8 cellular contexts compared by ENCODE assay signal in genomic region chr16:1342526-1343427, GRCh38. TPM values are rescaled to one million over a fixed set of nuclear protein-coding genes. Genes with fewer than 3 reads are reported as not detected.
DNase-seq lines count a peak whose midpoint lies in the region; ATAC-seq and TF ChIP-seq lines count a peak whose summit lies in the region.

No MANE protein-coding gene starts in this region.

- ATAC-seq in HG02852 (IDR thresholded peaks at IDR 0.05; ENCODE audit: unreplicated experiment) (peak; percentile 87), heart right ventricle (peak; percentile 89 to 96 (median 94)), psoas muscle (peak; percentile 96 to 98 (median 97))

- H3K27ac ChIP-seq in heart right ventricle (no peak overlapping the region), psoas muscle (no peak overlapping the region), vagina (no peak overlapping the region)

- H3K27me3 ChIP-seq in heart right ventricle: no peaks in the 10 kb centered on the region
- no peaks in the 10 kb centered on the region for H3K27me3 ChIP-seq in psoas muscle (ENCODE audit: insufficient read depth in 3 of 3, low read length in 2 of 3)
- H3K27me3 ChIP-seq in vagina: no peaks in the 10 kb centered on the region

- H3K9me3 Mint-ChIP-seq in activated naive CD8-positive, alpha-beta T cell (ENCODE audit: low read depth): no peaks in the 10 kb centered on the region

- DNase-seq in GM13976 (ENCODE audit: low spot score): peak; percentile 100
- peak; percentile 93 to 99 (median 97) for DNase-seq in NCI-H1417 (lab: John Stamatoyannopoulos, UW)
- peak; percentile 99 for DNase-seq in SKM-1 treated with dmso at 0.1 percent for 144 hours (lab: John Stamatoyannopoulos, UW; ENCODE audit: unreplicated experiment)
- DNase-seq in heart right ventricle: peak; percentile 89
- peak; percentile 93 to 98 for DNase-seq in psoas muscle
- DNase-seq in vagina (ENCODE audit: extremely low spot score in 2 of 2): peak; percentile 92 to 98

- no peaks in the 10 kb centered on the region for H3K9me3 ChIP-seq in heart right ventricle
- H3K9me3 ChIP-seq in psoas muscle: no peaks in the 10 kb centered on the region
- H3K9me3 ChIP-seq in vagina: no peaks in the 10 kb centered on the region

- intact Hi-C loops in heart right ventricle (cut with DNase I): loop anchor here in 1 of 10 donors (10.0 kb wide), 1 partner anchor 62 kb away; no protein-coding TSS in a partner anchor
- intact Hi-C loops in psoas muscle (cut with DNase I): no loop called here
- intact Hi-C loops in vagina (cut with DNase I): no loop called here

- H3K27ac Mint-ChIP-seq in activated naive CD8-positive, alpha-beta T cell: peak overlapping the region; percentile 25

- in situ Hi-C loops in GM13976 (cut with MboI; ENCODE audit: low sequenced_read_pairs, unreplicated experiment): no loop called here

- H3K4me3 Mint-ChIP-seq in activated naive CD8-positive, alpha-beta T cell: peak overlapping the region; percentile 36

- H3K4me3 ChIP-seq in heart right ventricle: peak overlapping the region in 8 of 10 donors; percentile 6 to 44 (median 36)
- peak overlapping the region; percentile 55 for H3K4me3 ChIP-seq in psoas muscle
- peak overlapping the region; percentile 13 to 19 for H3K4me3 ChIP-seq in vagina

- WGBS in heart right ventricle, 2 donors: 13 to 27% methylated on average over 49 of the region's 49 CpGs
- WGBS in psoas muscle, 3 donors: 6 to 14% (median 8%) methylated on average over 37 to 49 of the region's 49 CpGs

- H3K4me1 ChIP-seq in heart right ventricle: peaks cover 0 to 16% (median 5%) of the 10 kb centered on the region in 9 donors
- H3K4me1 ChIP-seq in psoas muscle: peaks cover 5% of the 10 kb centered on the region
- peaks cover 17% of the 10 kb centered on the region for H3K4me1 ChIP-seq in vagina

- no peak for TF ChIP-seq POLR2A in vagina (IDR thresholded peaks at IDR 0.05)

- TF ChIP-seq CTCF in GM13976 (IDR thresholded peaks at IDR 0.05; ENCODE audit: borderline replicate concordance, control extremely low read depth, extremely low read depth, insufficient read depth, missing control alignments): no peak
- no peak for TF ChIP-seq CTCF in heart right ventricle (IDR thresholded peaks at IDR 0.05)
- no peak for TF ChIP-seq CTCF in psoas muscle (IDR thresholded peaks at IDR 0.05)
- TF ChIP-seq CTCF in vagina (IDR thresholded peaks at IDR 0.05): no peak

- peaks cover 17% of the 10 kb centered on the region for H3K4me1 Mint-ChIP-seq in activated naive CD8-positive, alpha-beta T cell (ENCODE audit: low read depth)

- no peaks in the 10 kb centered on the region for H3K27me3 Mint-ChIP-seq in activated naive CD8-positive, alpha-beta T cell

- no peaks in the 10 kb centered on the region for H3K36me3 Mint-ChIP-seq in activated naive CD8-positive, alpha-beta T cell

- H3K36me3 ChIP-seq in heart right ventricle (peaks cover 0 to 9% (median 0%) of the 10 kb centered on the region in 9 donors), psoas muscle (ENCODE audit: insufficient read depth in 1 of 2, low read depth in 1 of 2) (peaks cover 0 to 4% of the 10 kb centered on the region in 2 donors), vagina (no peaks in the 10 kb centered on the region)

RNA-seq across cellular contexts. Expression of gene TSR3, which starts 8.9 kb away (rescaled TPM):
- total RNA-seq in heart right ventricle (10 to 100 TPM; 41.5 to 63.6 (median 56.0) TPM), psoas muscle (10 to 100 TPM; 40.0 to 55.3 (median 43.2) TPM), vagina (60.6 TPM)
- polyA plus RNA-seq in heart right ventricle (10 to 100 TPM; 43.7 to 83.4 TPM), psoas muscle (100 to 1,000 TPM in 2 of 3 donors, 10 to 100 TPM in 1; 55.1 to 109 (median 107) TPM)

RNA-seq across cellular contexts. Expression of gene GNPTG, which starts 9.0 kb away (rescaled TPM):
- total RNA-seq in heart right ventricle: 10 to 100 TPM; 24.8 to 43.4 (median 29.9) TPM
- polyA plus RNA-seq in heart right ventricle: 10 to 100 TPM; 44.5 to 56.3 TPM
- total RNA-seq in psoas muscle: 10 to 100 TPM; 27.9 to 36.6 (median 32.5) TPM
- polyA plus RNA-seq in psoas muscle: 10 to 100 TPM; 29.5 to 31.2 (median 30.7) TPM
- total RNA-seq in vagina: 63.3 TPM

RNA-seq across cellular contexts. Expression of gene BAIAP3, which starts 9.3 kb away (rescaled TPM):
- total RNA-seq in heart right ventricle (1 to 10 TPM in 9 of 10 donors, under 1 TPM in 1; 0.37 to 3.8 (median 2.0) TPM), psoas muscle (1 to 10 TPM in 3 of 4 donors, under 1 TPM in 1; 0.38 to 3.5 (median 1.9) TPM), vagina (4.2 TPM)
- polyA plus RNA-seq in heart right ventricle (1 to 10 TPM; 1.4 to 6.8 TPM), psoas muscle (1 to 10 TPM in 1 of 3 donors, under 1 TPM in 2; 0.62 to 1.1 (median 0.79) TPM)

RNA-seq across cellular contexts. Expression of gene UBE2I, which starts 33.3 kb away (rescaled TPM):
- 10 to 100 TPM; 70.6 to 99.8 (median 84.6) TPM for total RNA-seq in heart right ventricle
- polyA plus RNA-seq in heart right ventricle: 10 to 100 TPM; 63.1 to 76.4 TPM
- 10 to 100 TPM; 46.2 to 71.7 (median 56.0) TPM for total RNA-seq in psoas muscle
- polyA plus RNA-seq in psoas muscle: 100 to 1,000 TPM in 1 of 3 donors, 10 to 100 TPM in 2; 49.8 to 101 (median 55.6) TPM
- total RNA-seq in vagina: 51.3 TPM
